ENCODE assay signal across 1 cellular context in the genomic region with DNA sequence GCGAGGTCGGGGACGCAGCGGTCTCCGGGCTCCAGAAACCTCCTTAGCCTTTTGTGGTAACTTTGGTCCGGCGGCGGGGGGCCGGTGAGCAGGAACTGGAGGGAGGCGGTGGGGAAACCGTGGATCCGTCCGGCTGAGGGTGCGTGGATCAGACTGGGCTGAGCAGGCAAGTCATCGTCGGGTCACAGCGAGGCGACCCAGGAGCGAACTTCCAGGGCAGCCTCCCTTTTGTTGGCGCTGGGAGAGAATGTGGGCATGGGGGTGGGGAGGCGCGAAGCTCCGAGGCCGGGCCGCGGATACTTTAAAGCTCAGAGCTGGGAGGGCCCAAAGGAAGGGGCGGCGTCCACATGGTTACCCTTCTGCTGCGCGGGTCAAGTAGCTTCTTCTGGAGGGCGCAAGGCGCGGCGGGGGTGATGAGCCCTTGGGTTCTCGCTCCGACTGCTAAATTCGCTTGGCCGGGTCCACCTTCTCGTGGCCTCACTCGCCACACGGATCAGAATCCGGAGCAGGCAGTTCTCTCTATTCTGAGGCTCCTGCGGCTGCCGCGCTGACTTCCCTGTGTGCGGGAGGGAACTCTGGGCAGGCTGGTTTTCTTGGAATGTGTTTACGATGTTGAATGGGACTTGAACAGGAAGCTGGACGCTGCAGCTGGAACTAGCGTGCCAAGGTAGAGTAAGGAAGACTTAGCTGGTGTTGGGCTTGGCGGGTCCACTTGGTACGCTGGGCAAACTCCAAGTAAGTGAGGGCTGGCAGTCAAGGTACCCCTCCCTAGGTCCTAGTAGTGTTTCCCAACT.
TF ChIP-seq lines count a peak whose summit lies in the region.

No MANE protein-coding gene starts in this region.

TF ChIP-seq in K562, 482 proteins besides CTCF, POLR2A, EP300 and RAD21 (continued from another document and continues in another):
- TF ChIP-seq, protein P1, sequence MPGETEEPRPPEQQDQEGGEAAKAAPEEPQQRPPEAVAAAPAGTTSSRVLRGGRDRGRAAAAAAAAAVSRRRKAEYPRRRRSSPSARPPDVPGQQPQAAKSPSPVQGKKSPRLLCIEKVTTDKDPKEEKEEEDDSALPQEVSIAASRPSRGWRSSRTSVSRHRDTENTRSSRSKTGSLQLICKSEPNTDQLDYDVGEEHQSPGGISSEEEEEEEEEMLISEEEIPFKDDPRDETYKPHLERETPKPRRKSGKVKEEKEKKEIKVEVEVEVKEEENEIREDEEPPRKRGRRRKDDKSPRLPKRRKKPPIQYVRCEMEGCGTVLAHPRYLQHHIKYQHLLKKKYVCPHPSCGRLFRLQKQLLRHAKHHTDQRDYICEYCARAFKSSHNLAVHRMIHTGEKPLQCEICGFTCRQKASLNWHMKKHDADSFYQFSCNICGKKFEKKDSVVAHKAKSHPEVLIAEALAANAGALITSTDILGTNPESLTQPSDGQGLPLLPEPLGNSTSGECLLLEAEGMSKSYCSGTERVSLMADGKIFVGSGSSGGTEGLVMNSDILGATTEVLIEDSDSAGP (CRISPR knock-in tag; IDR thresholded peaks at IDR 0.05): no peak
- TF ChIP-seq, protein P2, sequence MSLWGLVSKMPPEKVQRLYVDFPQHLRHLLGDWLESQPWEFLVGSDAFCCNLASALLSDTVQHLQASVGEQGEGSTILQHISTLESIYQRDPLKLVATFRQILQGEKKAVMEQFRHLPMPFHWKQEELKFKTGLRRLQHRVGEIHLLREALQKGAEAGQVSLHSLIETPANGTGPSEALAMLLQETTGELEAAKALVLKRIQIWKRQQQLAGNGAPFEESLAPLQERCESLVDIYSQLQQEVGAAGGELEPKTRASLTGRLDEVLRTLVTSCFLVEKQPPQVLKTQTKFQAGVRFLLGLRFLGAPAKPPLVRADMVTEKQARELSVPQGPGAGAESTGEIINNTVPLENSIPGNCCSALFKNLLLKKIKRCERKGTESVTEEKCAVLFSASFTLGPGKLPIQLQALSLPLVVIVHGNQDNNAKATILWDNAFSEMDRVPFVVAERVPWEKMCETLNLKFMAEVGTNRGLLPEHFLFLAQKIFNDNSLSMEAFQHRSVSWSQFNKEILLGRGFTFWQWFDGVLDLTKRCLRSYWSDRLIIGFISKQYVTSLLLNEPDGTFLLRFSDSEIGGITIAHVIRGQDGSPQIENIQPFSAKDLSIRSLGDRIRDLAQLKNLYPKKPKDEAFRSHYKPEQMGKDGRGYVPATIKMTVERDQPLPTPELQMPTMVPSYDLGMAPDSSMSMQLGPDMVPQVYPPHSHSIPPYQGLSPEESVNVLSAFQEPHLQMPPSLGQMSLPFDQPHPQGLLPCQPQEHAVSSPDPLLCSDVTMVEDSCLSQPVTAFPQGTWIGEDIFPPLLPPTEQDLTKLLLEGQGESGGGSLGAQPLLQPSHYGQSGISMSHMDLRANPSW (CRISPR knock-in tag; IDR thresholded peaks at IDR 0.05): no peak
- TF ChIP-seq TAF9B (IDR thresholded peaks at IDR 0.05; ENCODE audit: partially characterized antibody) (peak; percentile 35), ZBTB17 (CRISPR knock-in tag; IDR thresholded peaks at IDR 0.05) (no peak), ZNF121 (CRISPR knock-in tag; conservative IDR thresholded peaks at IDR 0.05) (no peak), ZKSCAN3 (CRISPR knock-in tag; IDR thresholded peaks at IDR 0.05) (no peak), HDAC8 (tag; IDR thresholded peaks at IDR 0.05) (no peak), ZNF57 (CRISPR knock-in tag; IDR thresholded peaks at IDR 0.05) (no peak), NR2C2 (CRISPR knock-in tag; IDR thresholded peaks at IDR 0.05) (no peak), NR2C2 (tag; IDR thresholded peaks at IDR 0.05) (peak; percentile 50; the same call in 1 of the 2 replicates), HEY1 (CRISPR knock-in tag; IDR thresholded peaks at IDR 0.05; ENCODE audit: borderline replicate concordance) (no peak), ZNF764 (CRISPR knock-in tag; IDR thresholded peaks at IDR 0.05; ENCODE audit: low read depth) (no peak), MECOM (CRISPR knock-in tag; IDR thresholded peaks at IDR 0.05) (no peak), ZNF780A (CRISPR knock-in tag; IDR thresholded peaks at IDR 0.05) (no peak), NCOA4 (IDR thresholded peaks at IDR 0.05; ENCODE audit: partially characterized antibody) (no peak), RB1 (IDR thresholded peaks at IDR 0.05; ENCODE audit: low read depth) (peak; percentile 24; the same call in 1 of the 2 replicates), POLR2G (IDR thresholded peaks at IDR 0.05; ENCODE audit: low read depth, low read length) (peak; percentile 82; the same call in 1 of the 2 replicates), HDAC3 (IDR thresholded peaks at IDR 0.05; ENCODE audit: borderline replicate concordance, partially characterized antibody) (no peak), BHLHE40 (IDR thresholded peaks at IDR 0.05; ENCODE audit: low read length) (no peak), ZNF384 (IDR thresholded peaks at IDR 0.05; ENCODE audit: low read depth, low read length) (no peak), DNMT1 (IDR thresholded peaks at IDR 0.05) (no peak), ZNF717 (CRISPR knock-in tag; IDR thresholded peaks at IDR 0.05) (no peak)
- TF ChIP-seq, protein P3, sequence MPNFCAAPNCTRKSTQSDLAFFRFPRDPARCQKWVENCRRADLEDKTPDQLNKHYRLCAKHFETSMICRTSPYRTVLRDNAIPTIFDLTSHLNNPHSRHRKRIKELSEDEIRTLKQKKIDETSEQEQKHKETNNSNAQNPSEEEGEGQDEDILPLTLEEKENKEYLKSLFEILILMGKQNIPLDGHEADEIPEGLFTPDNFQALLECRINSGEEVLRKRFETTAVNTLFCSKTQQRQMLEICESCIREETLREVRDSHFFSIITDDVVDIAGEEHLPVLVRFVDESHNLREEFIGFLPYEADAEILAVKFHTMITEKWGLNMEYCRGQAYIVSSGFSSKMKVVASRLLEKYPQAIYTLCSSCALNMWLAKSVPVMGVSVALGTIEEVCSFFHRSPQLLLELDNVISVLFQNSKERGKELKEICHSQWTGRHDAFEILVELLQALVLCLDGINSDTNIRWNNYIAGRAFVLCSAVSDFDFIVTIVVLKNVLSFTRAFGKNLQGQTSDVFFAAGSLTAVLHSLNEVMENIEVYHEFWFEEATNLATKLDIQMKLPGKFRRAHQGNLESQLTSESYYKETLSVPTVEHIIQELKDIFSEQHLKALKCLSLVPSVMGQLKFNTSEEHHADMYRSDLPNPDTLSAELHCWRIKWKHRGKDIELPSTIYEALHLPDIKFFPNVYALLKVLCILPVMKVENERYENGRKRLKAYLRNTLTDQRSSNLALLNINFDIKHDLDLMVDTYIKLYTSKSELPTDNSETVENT (CRISPR knock-in tag; IDR thresholded peaks at IDR 0.05): no peak
- TF ChIP-seq, protein P4, sequence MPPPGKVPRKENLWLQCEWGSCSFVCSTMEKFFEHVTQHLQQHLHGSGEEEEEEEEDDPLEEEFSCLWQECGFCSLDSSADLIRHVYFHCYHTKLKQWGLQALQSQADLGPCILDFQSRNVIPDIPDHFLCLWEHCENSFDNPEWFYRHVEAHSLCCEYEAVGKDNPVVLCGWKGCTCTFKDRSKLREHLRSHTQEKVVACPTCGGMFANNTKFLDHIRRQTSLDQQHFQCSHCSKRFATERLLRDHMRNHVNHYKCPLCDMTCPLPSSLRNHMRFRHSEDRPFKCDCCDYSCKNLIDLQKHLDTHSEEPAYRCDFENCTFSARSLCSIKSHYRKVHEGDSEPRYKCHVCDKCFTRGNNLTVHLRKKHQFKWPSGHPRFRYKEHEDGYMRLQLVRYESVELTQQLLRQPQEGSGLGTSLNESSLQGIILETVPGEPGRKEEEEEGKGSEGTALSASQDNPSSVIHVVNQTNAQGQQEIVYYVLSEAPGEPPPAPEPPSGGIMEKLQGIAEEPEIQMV (tag; conservative IDR thresholded peaks at IDR 0.05; ENCODE audit: low read depth): no peak
- TF ChIP-seq, protein P5, sequence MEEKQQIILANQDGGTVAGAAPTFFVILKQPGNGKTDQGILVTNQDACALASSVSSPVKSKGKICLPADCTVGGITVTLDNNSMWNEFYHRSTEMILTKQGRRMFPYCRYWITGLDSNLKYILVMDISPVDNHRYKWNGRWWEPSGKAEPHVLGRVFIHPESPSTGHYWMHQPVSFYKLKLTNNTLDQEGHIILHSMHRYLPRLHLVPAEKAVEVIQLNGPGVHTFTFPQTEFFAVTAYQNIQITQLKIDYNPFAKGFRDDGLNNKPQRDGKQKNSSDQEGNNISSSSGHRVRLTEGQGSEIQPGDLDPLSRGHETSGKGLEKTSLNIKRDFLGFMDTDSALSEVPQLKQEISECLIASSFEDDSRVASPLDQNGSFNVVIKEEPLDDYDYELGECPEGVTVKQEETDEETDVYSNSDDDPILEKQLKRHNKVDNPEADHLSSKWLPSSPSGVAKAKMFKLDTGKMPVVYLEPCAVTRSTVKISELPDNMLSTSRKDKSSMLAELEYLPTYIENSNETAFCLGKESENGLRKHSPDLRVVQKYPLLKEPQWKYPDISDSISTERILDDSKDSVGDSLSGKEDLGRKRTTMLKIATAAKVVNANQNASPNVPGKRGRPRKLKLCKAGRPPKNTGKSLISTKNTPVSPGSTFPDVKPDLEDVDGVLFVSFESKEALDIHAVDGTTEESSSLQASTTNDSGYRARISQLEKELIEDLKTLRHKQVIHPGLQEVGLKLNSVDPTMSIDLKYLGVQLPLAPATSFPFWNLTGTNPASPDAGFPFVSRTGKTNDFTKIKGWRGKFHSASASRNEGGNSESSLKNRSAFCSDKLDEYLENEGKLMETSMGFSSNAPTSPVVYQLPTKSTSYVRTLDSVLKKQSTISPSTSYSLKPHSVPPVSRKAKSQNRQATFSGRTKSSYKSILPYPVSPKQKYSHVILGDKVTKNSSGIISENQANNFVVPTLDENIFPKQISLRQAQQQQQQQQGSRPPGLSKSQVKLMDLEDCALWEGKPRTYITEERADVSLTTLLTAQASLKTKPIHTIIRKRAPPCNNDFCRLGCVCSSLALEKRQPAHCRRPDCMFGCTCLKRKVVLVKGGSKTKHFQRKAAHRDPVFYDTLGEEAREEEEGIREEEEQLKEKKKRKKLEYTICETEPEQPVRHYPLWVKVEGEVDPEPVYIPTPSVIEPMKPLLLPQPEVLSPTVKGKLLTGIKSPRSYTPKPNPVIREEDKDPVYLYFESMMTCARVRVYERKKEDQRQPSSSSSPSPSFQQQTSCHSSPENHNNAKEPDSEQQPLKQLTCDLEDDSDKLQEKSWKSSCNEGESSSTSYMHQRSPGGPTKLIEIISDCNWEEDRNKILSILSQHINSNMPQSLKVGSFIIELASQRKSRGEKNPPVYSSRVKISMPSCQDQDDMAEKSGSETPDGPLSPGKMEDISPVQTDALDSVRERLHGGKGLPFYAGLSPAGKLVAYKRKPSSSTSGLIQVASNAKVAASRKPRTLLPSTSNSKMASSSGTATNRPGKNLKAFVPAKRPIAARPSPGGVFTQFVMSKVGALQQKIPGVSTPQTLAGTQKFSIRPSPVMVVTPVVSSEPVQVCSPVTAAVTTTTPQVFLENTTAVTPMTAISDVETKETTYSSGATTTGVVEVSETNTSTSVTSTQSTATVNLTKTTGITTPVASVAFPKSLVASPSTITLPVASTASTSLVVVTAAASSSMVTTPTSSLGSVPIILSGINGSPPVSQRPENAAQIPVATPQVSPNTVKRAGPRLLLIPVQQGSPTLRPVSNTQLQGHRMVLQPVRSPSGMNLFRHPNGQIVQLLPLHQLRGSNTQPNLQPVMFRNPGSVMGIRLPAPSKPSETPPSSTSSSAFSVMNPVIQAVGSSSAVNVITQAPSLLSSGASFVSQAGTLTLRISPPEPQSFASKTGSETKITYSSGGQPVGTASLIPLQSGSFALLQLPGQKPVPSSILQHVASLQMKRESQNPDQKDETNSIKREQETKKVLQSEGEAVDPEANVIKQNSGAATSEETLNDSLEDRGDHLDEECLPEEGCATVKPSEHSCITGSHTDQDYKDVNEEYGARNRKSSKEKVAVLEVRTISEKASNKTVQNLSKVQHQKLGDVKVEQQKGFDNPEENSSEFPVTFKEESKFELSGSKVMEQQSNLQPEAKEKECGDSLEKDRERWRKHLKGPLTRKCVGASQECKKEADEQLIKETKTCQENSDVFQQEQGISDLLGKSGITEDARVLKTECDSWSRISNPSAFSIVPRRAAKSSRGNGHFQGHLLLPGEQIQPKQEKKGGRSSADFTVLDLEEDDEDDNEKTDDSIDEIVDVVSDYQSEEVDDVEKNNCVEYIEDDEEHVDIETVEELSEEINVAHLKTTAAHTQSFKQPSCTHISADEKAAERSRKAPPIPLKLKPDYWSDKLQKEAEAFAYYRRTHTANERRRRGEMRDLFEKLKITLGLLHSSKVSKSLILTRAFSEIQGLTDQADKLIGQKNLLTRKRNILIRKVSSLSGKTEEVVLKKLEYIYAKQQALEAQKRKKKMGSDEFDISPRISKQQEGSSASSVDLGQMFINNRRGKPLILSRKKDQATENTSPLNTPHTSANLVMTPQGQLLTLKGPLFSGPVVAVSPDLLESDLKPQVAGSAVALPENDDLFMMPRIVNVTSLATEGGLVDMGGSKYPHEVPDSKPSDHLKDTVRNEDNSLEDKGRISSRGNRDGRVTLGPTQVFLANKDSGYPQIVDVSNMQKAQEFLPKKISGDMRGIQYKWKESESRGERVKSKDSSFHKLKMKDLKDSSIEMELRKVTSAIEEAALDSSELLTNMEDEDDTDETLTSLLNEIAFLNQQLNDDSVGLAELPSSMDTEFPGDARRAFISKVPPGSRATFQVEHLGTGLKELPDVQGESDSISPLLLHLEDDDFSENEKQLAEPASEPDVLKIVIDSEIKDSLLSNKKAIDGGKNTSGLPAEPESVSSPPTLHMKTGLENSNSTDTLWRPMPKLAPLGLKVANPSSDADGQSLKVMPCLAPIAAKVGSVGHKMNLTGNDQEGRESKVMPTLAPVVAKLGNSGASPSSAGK (IDR thresholded peaks at IDR 0.05): peak; percentile 64
- TF ChIP-seq, protein P6, sequence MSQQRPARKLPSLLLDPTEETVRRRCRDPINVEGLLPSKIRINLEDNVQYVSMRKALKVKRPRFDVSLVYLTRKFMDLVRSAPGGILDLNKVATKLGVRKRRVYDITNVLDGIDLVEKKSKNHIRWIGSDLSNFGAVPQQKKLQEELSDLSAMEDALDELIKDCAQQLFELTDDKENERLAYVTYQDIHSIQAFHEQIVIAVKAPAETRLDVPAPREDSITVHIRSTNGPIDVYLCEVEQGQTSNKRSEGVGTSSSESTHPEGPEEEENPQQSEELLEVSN (IDR thresholded peaks at IDR 0.05; ENCODE audit: borderline replicate concordance in 1 of 2, extremely low read depth in 1 of 2, insufficient read depth in 1 of 2, insufficient read length in 1 of 2, low read depth in 1 of 2, low read length in 1 of 2, poor library complexity in 1 of 2, severe bottlenecking in 1 of 2): peak; percentile 35 to 40
- TF ChIP-seq, protein P7, sequence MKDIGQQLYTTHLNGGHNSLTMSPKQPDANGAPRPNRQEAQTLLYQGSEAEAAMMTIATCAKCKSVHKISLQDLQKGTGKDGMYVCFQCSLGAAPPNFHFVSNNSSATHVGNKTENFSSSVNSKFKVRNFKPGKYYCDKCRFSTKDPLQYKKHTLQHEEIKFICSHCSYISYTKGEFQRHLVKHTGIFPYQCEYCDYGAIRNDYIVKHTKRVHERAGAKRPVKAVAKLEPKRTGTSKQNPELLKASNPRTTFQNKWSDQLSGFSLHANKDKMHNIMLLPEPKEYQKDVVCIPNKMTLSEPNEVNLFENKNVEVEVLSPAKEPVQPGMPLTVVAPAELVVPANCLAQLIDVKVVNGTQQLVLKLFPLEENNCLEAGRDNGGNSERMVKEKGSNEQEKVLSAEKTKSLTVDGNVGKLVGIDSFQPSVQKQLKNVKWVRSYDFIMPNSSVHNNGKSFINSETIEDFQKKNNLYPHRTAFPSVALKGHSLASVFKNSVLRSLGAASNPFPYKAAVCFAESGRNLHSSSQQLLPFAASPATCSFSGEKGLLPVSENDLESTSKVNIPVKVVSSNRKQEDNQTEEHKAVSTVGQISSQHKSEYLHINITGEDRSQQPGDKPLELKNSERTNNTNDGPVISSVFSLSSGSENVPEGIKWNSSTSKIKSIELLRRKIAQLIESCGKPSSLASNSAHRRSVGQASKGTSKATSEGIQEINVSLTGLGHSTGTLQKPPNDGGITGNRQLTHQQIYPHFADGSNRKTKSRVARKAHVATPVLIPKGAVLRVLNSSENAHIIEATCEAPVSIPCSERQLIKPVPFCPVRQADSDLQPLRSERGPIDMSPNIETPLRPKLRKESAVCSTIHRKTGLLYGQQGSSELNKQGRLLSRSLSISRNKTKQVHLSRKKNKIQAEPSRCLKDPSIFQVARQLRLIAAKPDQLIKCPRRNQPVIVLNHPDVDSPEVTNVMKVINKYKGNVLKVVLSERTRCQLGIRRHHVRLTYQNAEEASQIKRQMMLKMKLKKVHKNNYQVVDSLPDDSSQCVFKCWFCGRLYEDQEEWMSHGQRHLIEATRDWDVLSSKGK (CRISPR knock-in tag; IDR thresholded peaks at IDR 0.05): no peak
